ENCODE assay signal across 8 cellular contexts in genomic region chr21:33199516-33200217, GRCh38. TPM values are rescaled to one million over a fixed set of nuclear protein-coding genes. Genes with fewer than 3 reads are reported as not detected.
DNase-seq lines count a peak whose midpoint lies in the region; ATAC-seq and TF ChIP-seq lines count a peak whose summit lies in the region.

No MANE protein-coding gene starts in this region.

- peak overlapping the region; percentile 61 for H3K27ac ChIP-seq in caudate nucleus (ENCODE audit: low read depth, low read length)

- peak; percentile 39; the same call in 1 of the 2 replicates for TF ChIP-seq CTCF in WI38 (IDR thresholded peaks at IDR 0.05; ENCODE audit: low read depth, low read length)

- no peak overlapping the region for H3K4me3 ChIP-seq in WI38 (ENCODE audit: low read depth, low read length)

- DNase-seq in AG08396 (ENCODE audit: low spot score), result peak; percentile 75
- DNase-seq in NCI-H2227 (lab: John Stamatoyannopoulos, UW; ENCODE audit: unreplicated experiment), result peak; percentile 92
- peak in 55 of 61 donors; percentile 5 to 92 (median 60) for DNase-seq in caudate nucleus (lab: John Stamatoyannopoulos, UW)
- peak; percentile 76 to 83 for DNase-seq in left colon
- peak; percentile 66 for DNase-seq in stimulated activated CD4-positive, alpha-beta T cell treated with anti-CD3 and anti-CD28 coated beads, Interleukin-4, amount 100 ng/mL, for 1 hour

- intact Hi-C loops in left colon (cut with DNase I, micrococcal nuclease), result loop anchor here in 1 of 2 donors (2.0 to 10.0 kb wide), 5 partner anchors 65 to 365 kb away; partner anchors contain the start of gene IL10RB

- peak; percentile 81 for ATAC-seq in GM18867 (IDR thresholded peaks at IDR 0.05; ENCODE audit: unreplicated experiment)
- ATAC-seq in HG03159 (IDR thresholded peaks at IDR 0.05; ENCODE audit: unreplicated experiment), result peak; percentile 72
- ATAC-seq in left colon, result peak; percentile 48

RNA-seq across cellular contexts. Expression of gene IFNAR2, which starts 30.1 kb away (rescaled TPM):
- 10 to 100 TPM in 1 of 2 donors, 1 to 10 TPM in 1; 8.6 to 17.7 TPM for total RNA-seq in left colon
